8 cellular contexts compared by ENCODE assay signal in the genomic region with DNA sequence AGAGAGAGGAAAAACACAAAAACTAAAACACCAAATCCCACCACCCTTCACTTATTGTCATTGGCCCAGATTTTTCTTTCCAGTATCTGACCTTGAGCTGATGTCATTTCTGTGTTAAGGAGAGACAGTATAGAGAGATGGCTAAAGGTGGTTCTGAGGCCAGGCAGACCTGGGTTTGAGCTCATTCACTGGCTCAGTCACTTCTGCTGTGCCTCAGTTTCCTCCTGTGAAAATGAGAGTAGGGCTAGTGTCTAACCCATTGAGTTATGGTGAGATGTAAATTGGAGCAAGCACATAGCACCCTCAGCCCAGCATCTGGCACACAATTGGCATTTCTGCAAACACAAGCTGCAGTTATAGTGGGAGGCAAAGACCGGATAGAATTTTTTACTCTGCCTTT. TPM values are rescaled to one million over a fixed set of nuclear protein-coding genes. Genes with fewer than 3 reads are reported as not detected.
DNase-seq lines count a peak whose midpoint lies in the region; ATAC-seq and TF ChIP-seq lines count a peak whose summit lies in the region.

No MANE protein-coding gene starts in this region.

- TF ChIP-seq POLR2A in right lobe of liver (IDR thresholded peaks at IDR 0.05), result no peak

- H3K4me1 ChIP-seq in right lobe of liver (peaks cover 0 to 41% (median 17%) of the 10 kb centered on the region in 4 donors), stomach smooth muscle (ENCODE audit: control insufficient read depth, insufficient read depth, low read length) (peaks cover 12% of the 10 kb centered on the region)

- H3K9me3 Mint-ChIP-seq in activated CD4-positive, alpha-beta memory T cell treated with anti-CD3 and anti-CD28 coated beads for 36 hours, result no peaks in the 10 kb centered on the region
- H3K9me3 Mint-ChIP-seq in activated CD4-positive, alpha-beta memory T cell treated with anti-CD3 and anti-CD28 coated beads, Interleukin-2, amount 10 ng/mL, durations not matched to agents 7 days and 5 days, result no peaks in the 10 kb centered on the region
- no peaks in the 10 kb centered on the region for H3K9me3 Mint-ChIP-seq in activated T-helper 2 cell treated with anti-CD3 and anti-CD28 coated beads, Interferon-gamma antibody, Interleukin-2, Interleukin-4, amounts not matched to agents 10 μg/mL and 5 μg/mL and 100 μg/mL, durations not matched to agents 14 hours and 24 hours and 36 hours

- CTCF ChIA-PET in activated CD4-positive, alpha-beta memory T cell treated with anti-CD3 and anti-CD28 coated beads for 36 hours (lab: Charles Lee), result interaction anchor here (0.6 to 1.2 kb wide), 3 partner anchors 14 to 52 kb away, joined by 3 to 4 read pairs (median 3); no protein-coding TSS in a partner anchor
- CTCF ChIA-PET in activated CD4-positive, alpha-beta memory T cell treated with anti-CD3 and anti-CD28 coated beads, Interleukin-2, amount 10 ng/mL, durations not matched to agents 7 days and 5 days (lab: Charles Lee), result interaction anchor here (0.7 to 1.3 kb wide), 3 partner anchors 9 to 259 kb away, joined by 3 to 5 read pairs (median 4); no protein-coding TSS in a partner anchor

- H3K9me3 ChIP-seq in right lobe of liver (no peaks in the 10 kb centered on the region), stomach smooth muscle (ENCODE audit: control insufficient read depth in 2 of 2, low read length in 2 of 2) (no peaks in the 10 kb centered on the region)

- POLR2A ChIA-PET in activated CD4-positive, alpha-beta memory T cell treated with anti-CD3 and anti-CD28 coated beads for 36 hours (lab: Charles Lee), result interaction anchor here (0.9 kb wide), 1 partner anchor 8 kb away, joined by 3 read pairs; no protein-coding TSS in a partner anchor
- POLR2A ChIA-PET in activated CD4-positive, alpha-beta memory T cell treated with anti-CD3 and anti-CD28 coated beads, Interleukin-2, amount 10 ng/mL, durations not matched to agents 7 days and 5 days (lab: Charles Lee), result interaction anchor here (1.3 kb wide), 1 partner anchor 73 kb away, joined by 4 read pairs; a partner anchor contains a TSS

- H3K36me3 ChIP-seq in right lobe of liver, result no peaks in the 10 kb centered on the region
- H3K36me3 ChIP-seq in stomach smooth muscle (ENCODE audit: control insufficient read depth in 2 of 2, insufficient read depth in 2 of 2, low read length in 2 of 2), result no peaks in the 10 kb centered on the region

- H3K27me3 ChIP-seq in right lobe of liver (no peaks in the 10 kb centered on the region), stomach smooth muscle (ENCODE audit: control insufficient read depth in 1 of 2, insufficient read depth in 2 of 2, low read length in 2 of 2) (peaks cover 0 to 4% of the 10 kb centered on the region in 2 donors)

- 0% methylated on average over 1 of the region's 1 CpG for WGBS in right lobe of liver (ENCODE audit: insufficient coverage, low coverage, low lambda C conversion rate, missing lambda C conversion rate)

- H3K4me3 ChIP-seq in right lobe of liver (peak overlapping the region in 1 of 3 donors; percentile 16), stomach smooth muscle (ENCODE audit: low read length in 2 of 2) (peak overlapping the region; percentile 44 to 60)

- H3K4me3 Mint-ChIP-seq in activated CD4-positive, alpha-beta memory T cell treated with anti-CD3 and anti-CD28 coated beads for 36 hours, result no peak overlapping the region
- no peak overlapping the region for H3K4me3 Mint-ChIP-seq in activated CD4-positive, alpha-beta memory T cell treated with anti-CD3 and anti-CD28 coated beads, Interleukin-2, amount 10 ng/mL, durations not matched to agents 7 days and 5 days
- H3K4me3 Mint-ChIP-seq in activated T-helper 2 cell treated with anti-CD3 and anti-CD28 coated beads, Interferon-gamma antibody, Interleukin-2, Interleukin-4, amounts not matched to agents 10 μg/mL and 5 μg/mL and 100 μg/mL, durations not matched to agents 14 hours and 24 hours and 36 hours (ENCODE audit: low read depth), result peak overlapping the region; percentile 62

- peaks cover 25% of the 10 kb centered on the region for H3K4me1 Mint-ChIP-seq in activated CD4-positive, alpha-beta memory T cell treated with anti-CD3 and anti-CD28 coated beads for 36 hours (ENCODE audit: low read depth)
- H3K4me1 Mint-ChIP-seq in activated CD4-positive, alpha-beta memory T cell treated with anti-CD3 and anti-CD28 coated beads, Interleukin-2, amount 10 ng/mL, durations not matched to agents 7 days and 5 days, result peaks cover 37% of the 10 kb centered on the region
- peaks cover 17% of the 10 kb centered on the region for H3K4me1 Mint-ChIP-seq in activated T-helper 2 cell treated with anti-CD3 and anti-CD28 coated beads, Interferon-gamma antibody, Interleukin-2, Interleukin-4, amounts not matched to agents 10 μg/mL and 5 μg/mL and 100 μg/mL, durations not matched to agents 14 hours and 24 hours and 36 hours (ENCODE audit: low read depth)

- ATAC-seq in right lobe of liver (no peak), GM21619 (IDR thresholded peaks at IDR 0.05; ENCODE audit: unreplicated experiment) (no peak)

- in situ Hi-C loops in KBM-7 (cut with MboI; ENCODE audit: low pct_unique_long_range_greater_than_20kb, low sequenced_read_pairs), result no loop called here

- peak overlapping the region; percentile 28 for H3K27ac Mint-ChIP-seq in activated CD4-positive, alpha-beta memory T cell treated with anti-CD3 and anti-CD28 coated beads for 36 hours
- H3K27ac Mint-ChIP-seq in activated CD4-positive, alpha-beta memory T cell treated with anti-CD3 and anti-CD28 coated beads, Interleukin-2, amount 10 ng/mL, durations not matched to agents 7 days and 5 days, result no peak overlapping the region
- peak overlapping the region; percentile 43 for H3K27ac Mint-ChIP-seq in activated T-helper 2 cell treated with anti-CD3 and anti-CD28 coated beads, Interferon-gamma antibody, Interleukin-2, Interleukin-4, amounts not matched to agents 10 μg/mL and 5 μg/mL and 100 μg/mL, durations not matched to agents 14 hours and 24 hours and 36 hours

- intact Hi-C loops in activated CD4-positive, alpha-beta memory T cell treated with anti-CD3 and anti-CD28 coated beads for 36 hours (cut with micrococcal nuclease), result loop anchor here (5.0 kb wide), 1 partner anchor 319 kb away; a partner anchor contains a TSS
- intact Hi-C loops in activated T-helper 2 cell treated with anti-CD3 and anti-CD28 coated beads, Interferon-gamma antibody, Interleukin-2, Interleukin-4, amounts not matched to agents 10 μg/mL and 5 μg/mL and 100 μg/mL, durations not matched to agents 14 hours and 24 hours and 36 hours (cut with micrococcal nuclease), result no loop called here
- intact Hi-C loops in right lobe of liver (cut with DNase I), result no loop called here

- no peak for DNase-seq in activated CD4-positive, alpha-beta memory T cell treated with anti-CD3 and anti-CD28 coated beads for 36 hours
- no peak for DNase-seq in activated CD4-positive, alpha-beta memory T cell treated with anti-CD3 and anti-CD28 coated beads, Interleukin-2, amount 10 ng/mL, durations not matched to agents 7 days and 5 days
- no peak for DNase-seq in activated T-helper 2 cell treated with anti-CD3 and anti-CD28 coated beads, Interferon-gamma antibody, Interleukin-2, Interleukin-4, amounts not matched to agents 10 μg/mL and 5 μg/mL and 100 μg/mL, durations not matched to agents 14 hours and 24 hours and 36 hours (ENCODE audit: low spot score)
- DNase-seq in right lobe of liver (no peak), KBM-7 (no peak), NCI-H345 (lab: John Stamatoyannopoulos, UW) (no peak)

- peaks cover 12% of the 10 kb centered on the region for H3K27me3 Mint-ChIP-seq in activated CD4-positive, alpha-beta memory T cell treated with anti-CD3 and anti-CD28 coated beads for 36 hours
- H3K27me3 Mint-ChIP-seq in activated CD4-positive, alpha-beta memory T cell treated with anti-CD3 and anti-CD28 coated beads, Interleukin-2, amount 10 ng/mL, durations not matched to agents 7 days and 5 days, result peaks cover 35% of the 10 kb centered on the region
- peaks cover 29% of the 10 kb centered on the region for H3K27me3 Mint-ChIP-seq in activated T-helper 2 cell treated with anti-CD3 and anti-CD28 coated beads, Interferon-gamma antibody, Interleukin-2, Interleukin-4, amounts not matched to agents 10 μg/mL and 5 μg/mL and 100 μg/mL, durations not matched to agents 14 hours and 24 hours and 36 hours (ENCODE audit: low read depth)

- H3K27ac ChIP-seq in right lobe of liver (peak overlapping the region in 2 of 3 donors; percentile 19 to 89), stomach smooth muscle (ENCODE audit: low read length) (no peak overlapping the region)

- no peak overlapping the region for H3K9ac ChIP-seq in stomach smooth muscle (ENCODE audit: low read length in 2 of 2)

- TF ChIP-seq CTCF in right lobe of liver (IDR thresholded peaks at IDR 0.05), result no peak

- H3K36me3 Mint-ChIP-seq in activated CD4-positive, alpha-beta memory T cell treated with anti-CD3 and anti-CD28 coated beads for 36 hours, result no peaks in the 10 kb centered on the region
- no peaks in the 10 kb centered on the region for H3K36me3 Mint-ChIP-seq in activated CD4-positive, alpha-beta memory T cell treated with anti-CD3 and anti-CD28 coated beads, Interleukin-2, amount 10 ng/mL, durations not matched to agents 7 days and 5 days (ENCODE audit: low read depth)
- no peaks in the 10 kb centered on the region for H3K36me3 Mint-ChIP-seq in activated T-helper 2 cell treated with anti-CD3 and anti-CD28 coated beads, Interferon-gamma antibody, Interleukin-2, Interleukin-4, amounts not matched to agents 10 μg/mL and 5 μg/mL and 100 μg/mL, durations not matched to agents 14 hours and 24 hours and 36 hours (ENCODE audit: low read depth)

RNA-seq across cellular contexts. Expression of a gene that starts 6.3 kb away (rescaled TPM):
- total RNA-seq in activated CD4-positive, alpha-beta memory T cell treated with anti-CD3 and anti-CD28 coated beads for 36 hours, result 1 to 10 TPM in 1 of 2 experiments, under 1 TPM in 1; 0.83 to 1.3 TPM
- total RNA-seq in activated CD4-positive, alpha-beta memory T cell treated with anti-CD3 and anti-CD28 coated beads, Interleukin-2, amount 10 ng/mL, durations not matched to agents 7 days and 5 days, result not detected
- total RNA-seq in activated T-helper 2 cell treated with anti-CD3 and anti-CD28 coated beads, Interferon-gamma antibody, Interleukin-2, Interleukin-4, amounts not matched to agents 10 μg/mL and 5 μg/mL and 100 μg/mL, durations not matched to agents 14 hours and 24 hours and 36 hours, result 0.16 and 0.52 TPM in 2 replicates
- total RNA-seq in right lobe of liver, result 10 to 100 TPM; 20.3 to 88.9 (median 46.4) TPM

Comparison
In these comparisons a context has a peak if more than half of its experiments do, and no peak if none do; other contexts are left out.
1. RNA of a gene that starts 6.3 kb away (total RNA-seq): 20.3 to 88.9 TPM in right lobe of liver; 0.83 to 1.3 TPM in activated CD4-positive, alpha-beta memory T cell treated with anti-CD3 and anti-CD28 coated beads for 36 hours, 0.16 to 0.52 TPM in activated T-helper 2 cell treated with anti-CD3 and anti-CD28 coated beads, Interferon-gamma antibody, Interleukin-2, Interleukin-4, amounts not matched to agents 10 μg/mL and 5 μg/mL and 100 μg/mL, durations not matched to agents 14 hours and 24 hours and 36 hours and not detected in activated CD4-positive, alpha-beta memory T cell treated with anti-CD3 and anti-CD28 coated beads, Interleukin-2, amount 10 ng/mL, durations not matched to agents 7 days and 5 days; every median in the first group is over 4 times any median in the second.